ENCODE assay signal across 1 cellular context in genomic region chr10:99234739-99235468, GRCh38.
TF ChIP-seq lines count a peak whose summit lies in the region.

No MANE protein-coding gene starts in this region.

TF ChIP-seq in K562, 482 proteins besides CTCF, POLR2A, EP300 and RAD21 (continued from another document):
- TF ChIP-seq, protein P1, sequence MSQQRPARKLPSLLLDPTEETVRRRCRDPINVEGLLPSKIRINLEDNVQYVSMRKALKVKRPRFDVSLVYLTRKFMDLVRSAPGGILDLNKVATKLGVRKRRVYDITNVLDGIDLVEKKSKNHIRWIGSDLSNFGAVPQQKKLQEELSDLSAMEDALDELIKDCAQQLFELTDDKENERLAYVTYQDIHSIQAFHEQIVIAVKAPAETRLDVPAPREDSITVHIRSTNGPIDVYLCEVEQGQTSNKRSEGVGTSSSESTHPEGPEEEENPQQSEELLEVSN (IDR thresholded peaks at IDR 0.05; ENCODE audit: borderline replicate concordance in 1 of 2, extremely low read depth in 1 of 2, insufficient read depth in 1 of 2, insufficient read length in 1 of 2, low read depth in 1 of 2, low read length in 1 of 2, poor library complexity in 1 of 2, severe bottlenecking in 1 of 2): no peak
- TF ChIP-seq SMAD3 (CRISPR knock-in tag; conservative IDR thresholded peaks at IDR 0.05): no peak
- no peak for TF ChIP-seq FOXJ3 (CRISPR knock-in tag; IDR thresholded peaks at IDR 0.05)
- no peak for TF ChIP-seq FOXM1 (IDR thresholded peaks at IDR 0.05; ENCODE audit: low read depth)
- no peak for TF ChIP-seq FOXM1 (CRISPR knock-in tag; IDR thresholded peaks at IDR 0.05; ENCODE audit: low read depth)
